8 cellular contexts compared by ENCODE assay signal in genomic region chr3:3125977-3126376, GRCh38. TPM values are rescaled to one million over a fixed set of nuclear protein-coding genes. Genes with fewer than 3 reads are reported as not detected.
DNase-seq lines count a peak whose midpoint lies in the region; ATAC-seq and TF ChIP-seq lines count a peak whose summit lies in the region.

No MANE protein-coding gene starts in this region.

- no peak for ATAC-seq in HCT116
- ATAC-seq in activated CD8-positive, alpha-beta T cell treated with anti-CD3 and anti-CD28 coated beads for 36 hours = no peak
- no peak for ATAC-seq in GM21825 (IDR thresholded peaks at IDR 0.05; ENCODE audit: unreplicated experiment)

- TF ChIP-seq CTCF in HCT116 (IDR thresholded peaks at IDR 0.05 in 2 of 3, conservative IDR thresholded peaks at IDR 0.05 in 1 of 3; ENCODE audit: borderline replicate concordance in 1 of 3, insufficient read depth in 1 of 3, low read depth in 2 of 3, low read length in 2 of 3) (no peak), hepatocyte (IDR thresholded peaks at IDR 0.05; ENCODE audit: poor library complexity) (no peak), smooth muscle cell (IDR thresholded peaks at IDR 0.05; ENCODE audit: borderline replicate concordance, insufficient read depth, poor library complexity, severe bottlenecking) (no peak)
- no peak for TF ChIP-seq CTCF in activated CD8-positive, alpha-beta T cell treated with anti-CD3 and anti-CD28 coated beads for 36 hours (IDR thresholded peaks at IDR 0.05)

- H3K36me3 ChIP-seq in HCT116 (ENCODE audit: control insufficient read depth in 1 of 2, insufficient read depth in 2 of 2, low read length in 2 of 2) = peaks cover 9 to 15% of the 10 kb centered on the region in 2 experiments; a peak in 3 of 4 replicates
- no peaks in the 10 kb centered on the region for H3K36me3 ChIP-seq in hepatocyte (replicated peaks; ENCODE audit: insufficient read depth, low read depth)
- peaks cover 4% of the 10 kb centered on the region for H3K36me3 ChIP-seq in smooth muscle cell (ENCODE audit: low read depth)

- CTCF ChIA-PET in HCT116 (lab: Charles Lee) = no interaction called here
- CTCF ChIA-PET in activated CD8-positive, alpha-beta T cell treated with anti-CD3 and anti-CD28 coated beads for 36 hours (lab: Charles Lee) = no interaction called here

- H3K79me2 ChIP-seq in HCT116 (ENCODE audit: insufficient read depth, low read length) (peaks cover 41% of the 10 kb centered on the region), hepatocyte (peaks cover 29% of the 10 kb centered on the region), smooth muscle cell (ENCODE audit: low read depth) (peaks cover 26% of the 10 kb centered on the region)

- no peak for DNase-seq in HCT116 (ENCODE audit: low read depth, low spot score)
- no peak for DNase-seq in activated CD8-positive, alpha-beta T cell treated with anti-CD3 and anti-CD28 coated beads for 36 hours
- no peak for DNase-seq in hepatocyte (ENCODE audit: low spot score)
- DNase-seq in smooth muscle cell (lab: John Stamatoyannopoulos, UW; ENCODE audit: unreplicated experiment) = no peak
- DNase-seq in germinal center (ENCODE audit: low spot score) = no peak
- no peak for DNase-seq in activated effector memory CD4-positive, alpha-beta T cell treated with anti-CD3 and anti-CD28 coated beads, Interleukin-2, amount 50 U/mL, for 16 hours
- DNase-seq in stimulated activated naive CD4-positive, alpha-beta T cell treated with Interleukin-2 at 50 U/mL for 16 hours (lab: John Stamatoyannopoulos, UW) = no peak

- H3K27me3 Mint-ChIP-seq in activated CD8-positive, alpha-beta T cell treated with anti-CD3 and anti-CD28 coated beads for 36 hours = no peaks in the 10 kb centered on the region

- TF ChIP-seq RAD21 in HCT116 (IDR thresholded peaks at IDR 0.05; ENCODE audit: low read depth) = no peak

- H3K4me2 ChIP-seq in HCT116 (ENCODE audit: low read length) (peak overlapping the region; percentile 97), hepatocyte (peak overlapping the region; percentile 75), smooth muscle cell (peak overlapping the region; percentile 86)

- peak overlapping the region; percentile 95 for H3K27ac Mint-ChIP-seq in activated CD8-positive, alpha-beta T cell treated with anti-CD3 and anti-CD28 coated beads for 36 hours

- H3K4me3 ChIP-seq in HCT116 (replicated peaks in 1 of 2; ENCODE audit: low read depth in 1 of 2, low read length in 2 of 2) (peak overlapping the region; percentile 92 to 99), hepatocyte (peak overlapping the region; percentile 38), smooth muscle cell (peak overlapping the region; percentile 67)

- H3K9ac ChIP-seq in HCT116 (ENCODE audit: low read length) = peak overlapping the region; percentile 100
- H3K9ac ChIP-seq in smooth muscle cell (ENCODE audit: low read depth) = peak overlapping the region; percentile 96

- H3K9me2 ChIP-seq in HCT116 (ENCODE audit: insufficient read depth) = no peaks in the 10 kb centered on the region
- H3K9me2 ChIP-seq in hepatocyte (replicated peaks; ENCODE audit: insufficient read depth) = no peaks in the 10 kb centered on the region

- WGBS in hepatocyte (ENCODE audit: low lambda C conversion rate, missing lambda C conversion rate) = 92% methylated on average over 24 of the region's 24 CpGs
- 92% methylated on average over 24 of the region's 24 CpGs for WGBS in smooth muscle cell (ENCODE audit: low lambda C conversion rate)

- H3K4me3 Mint-ChIP-seq in activated CD8-positive, alpha-beta T cell treated with anti-CD3 and anti-CD28 coated beads for 36 hours = peak overlapping the region; percentile 99

- H3K4me1 ChIP-seq in HCT116 (ENCODE audit: control insufficient read depth in 1 of 2, insufficient read depth in 2 of 2, low read length in 2 of 2) = peaks cover 3 to 18% of the 10 kb centered on the region in 2 experiments; a peak in 2 of 4 replicates
- peaks cover 13% of the 10 kb centered on the region for H3K4me1 ChIP-seq in hepatocyte (ENCODE audit: insufficient read depth)
- H3K4me1 ChIP-seq in smooth muscle cell (ENCODE audit: low read depth) = peaks cover 10% of the 10 kb centered on the region

- RAD21 ChIA-PET in HCT116 (lab: Charles Lee; ENCODE audit: low non-redundant PET in 1 of 2, low total read pairs in 2 of 2, uncharacterized antibody in 2 of 2, unreplicated experiment in 2 of 2) = no interaction called here

- intact Hi-C loops in HCT116 (cut with micrococcal nuclease) = no loop called here
- intact Hi-C loops in activated CD8-positive, alpha-beta T cell treated with anti-CD3 and anti-CD28 coated beads for 36 hours (cut with micrococcal nuclease) = no loop called here

- no peak for TF ChIP-seq POLR2A in HCT116 (IDR thresholded peaks at IDR 0.05; ENCODE audit: borderline replicate concordance, extremely low read depth, insufficient read depth, insufficient read length)

- no peaks in the 10 kb centered on the region for H4K20me1 ChIP-seq in HCT116 (ENCODE audit: insufficient read depth)
- no peaks in the 10 kb centered on the region for H4K20me1 ChIP-seq in hepatocyte (ENCODE audit: insufficient read depth, poor library complexity, severe bottlenecking)
- no peaks in the 10 kb centered on the region for H4K20me1 ChIP-seq in smooth muscle cell (ENCODE audit: low read depth)

- peaks cover 39% of the 10 kb centered on the region for H3K36me3 Mint-ChIP-seq in activated CD8-positive, alpha-beta T cell treated with anti-CD3 and anti-CD28 coated beads for 36 hours (ENCODE audit: low read depth)

- H3K27me3 ChIP-seq in HCT116 (ENCODE audit: insufficient read depth, low read length) (no peaks in the 10 kb centered on the region), hepatocyte (no peaks in the 10 kb centered on the region), smooth muscle cell (ENCODE audit: low read depth) (no peaks in the 10 kb centered on the region)

- H3K9me3 ChIP-seq in HCT116 (ENCODE audit: control insufficient read depth in 1 of 2, insufficient read depth in 1 of 2, low read depth in 1 of 2, low read length in 2 of 2) = no peaks in the 10 kb centered on the region
- H3K9me3 ChIP-seq in hepatocyte (ENCODE audit: low read depth) = no peaks in the 10 kb centered on the region
- H3K9me3 ChIP-seq in smooth muscle cell (replicated peaks; ENCODE audit: low read depth) = no peaks in the 10 kb centered on the region

- H3K4me1 Mint-ChIP-seq in activated CD8-positive, alpha-beta T cell treated with anti-CD3 and anti-CD28 coated beads for 36 hours (ENCODE audit: low read depth) = peaks cover 24% of the 10 kb centered on the region

- H3K9me3 Mint-ChIP-seq in activated CD8-positive, alpha-beta T cell treated with anti-CD3 and anti-CD28 coated beads for 36 hours = no peaks in the 10 kb centered on the region

- POLR2A ChIA-PET in HCT116 (lab: Charles Lee) = interaction anchor here (0.5 kb wide), 1 partner anchor 20 kb away, joined by 3 read pairs; no protein-coding TSS in a partner anchor
- POLR2A ChIA-PET in activated CD8-positive, alpha-beta T cell treated with anti-CD3 and anti-CD28 coated beads for 36 hours (lab: Charles Lee) = interaction anchor here (1.8 kb wide), 1 partner anchor 53 kb away, joined by 6 read pairs; the partner anchor contains the start of gene CRBN

- H3K27ac ChIP-seq in HCT116 (ENCODE audit: low read depth, low read length) (peak overlapping the region; percentile 31), hepatocyte (peak overlapping the region; percentile 97), smooth muscle cell (ENCODE audit: low read depth) (peak overlapping the region; percentile 94)

- H2AFZ ChIP-seq in HCT116 (ENCODE audit: low read depth, low read length, poor library complexity, severe bottlenecking) (peak overlapping the region; percentile 29), hepatocyte (peak overlapping the region; percentile 77), smooth muscle cell (ENCODE audit: low read depth) (peak overlapping the region; percentile 83)

- no peaks in the 10 kb centered on the region for H3F3A ChIP-seq in smooth muscle cell (ENCODE audit: low read depth)

- BruUV-seq in HCT116 (replicated peaks; lab: Mats Ljungman, UMichigan) = TSS peak; percentile 89

TF ChIP-seq in HCT116, 20 proteins besides CTCF, POLR2A, EP300 and RAD21 (continues in another document):
- TF ChIP-seq ZBTB33 (IDR thresholded peaks at IDR 0.05; ENCODE audit: extremely low read depth, insufficient replicate concordance, low read length) = no peak
- no peak for TF ChIP-seq MAX (IDR thresholded peaks at IDR 0.05)

RNA-seq across cellular contexts. Expression of gene TRNT1, which starts 0.8 kb away (rescaled TPM):
- 21.4 TPM for total RNA-seq in HCT116 (2021; ENCODE audit: unreplicated experiment)
- 5.3 and 5.7 TPM in 2 replicates for polyA plus RNA-seq in HCT116 (2012)
- total RNA-seq in activated CD8-positive, alpha-beta T cell treated with anti-CD3 and anti-CD28 coated beads for 36 hours = 10 to 100 TPM; 44.9 to 45.8 TPM
- 25.3 and 26.0 TPM in 2 replicates for total RNA-seq in hepatocyte
- polyA plus RNA-seq in hepatocyte = 22.2 and 27.5 TPM in 2 replicates
- total RNA-seq in smooth muscle cell = 16.1 and 25.5 TPM in 2 replicates
- 16.2 and 18.6 TPM in 2 replicates for polyA plus RNA-seq in smooth muscle cell

RNA-seq across cellular contexts. Expression of gene IL5RA, which starts 15.8 kb away (rescaled TPM):
- total RNA-seq in HCT116 (2021; ENCODE audit: unreplicated experiment) (not detected), hepatocyte (1.5 TPM in 1 of 2 replicates, not detected in the other), smooth muscle cell (not detected in 2 replicates)
- not detected in 2 replicates for polyA plus RNA-seq in HCT116 (2012)
- total RNA-seq in activated CD8-positive, alpha-beta T cell treated with anti-CD3 and anti-CD28 coated beads for 36 hours = not detected
- polyA plus RNA-seq in hepatocyte (not detected in 2 replicates), smooth muscle cell (0.12 and 0.14 TPM in 2 replicates)

RNA-seq across cellular contexts. Expression of gene CRBN, which starts 53.5 kb away (rescaled TPM):
- total RNA-seq in HCT116 (2021; ENCODE audit: unreplicated experiment) (29.1 TPM), hepatocyte (53.9 and 62.7 TPM in 2 replicates), smooth muscle cell (47.2 and 77.5 TPM in 2 replicates)
- 13.9 and 18.5 TPM in 2 replicates for polyA plus RNA-seq in HCT116 (2012)
- 10 to 100 TPM; 33.7 to 35.0 TPM for total RNA-seq in activated CD8-positive, alpha-beta T cell treated with anti-CD3 and anti-CD28 coated beads for 36 hours
- polyA plus RNA-seq in hepatocyte (29.8 and 31.0 TPM in 2 replicates), smooth muscle cell (26.8 and 31.5 TPM in 2 replicates)

Comparison
In these comparisons a context has a peak if more than half of its experiments do, and no peak if none do; other contexts are left out.
1. H2AFZ ChIP-seq: peak in every context shown above with its lines; median percentile 83 in smooth muscle cell; 77 in hepatocyte; 29 in HCT116.
2. H3K27ac ChIP-seq: peak in every context shown above with its lines; median percentile 97 in hepatocyte; 94 in smooth muscle cell; 31 in HCT116.
3. H3K4me3 ChIP-seq: peak in every context shown above with its lines; median percentile 96 in HCT116; 67 in smooth muscle cell; 38 in hepatocyte.